In genomic region chr2:66437601-66438497, GRCh38 we compare ENCODE assay signal across 8 cellular contexts. TPM values are rescaled to one million over a fixed set of nuclear protein-coding genes. Genes with fewer than 3 reads are reported as not detected.
DNase-seq lines count a peak whose midpoint lies in the region; ATAC-seq and TF ChIP-seq lines count a peak whose summit lies in the region.

No MANE protein-coding gene starts in this region.

- H3K36me3 Mint-ChIP-seq in IgD-negative memory B cell: peaks cover 1% of the 10 kb centered on the region
- no peaks in the 10 kb centered on the region for H3K36me3 Mint-ChIP-seq in activated CD8-positive, alpha-beta T cell treated with anti-CD3 and anti-CD28 coated beads for 36 hours (ENCODE audit: low read depth)

- CTCF ChIA-PET in activated CD8-positive, alpha-beta T cell treated with anti-CD3 and anti-CD28 coated beads for 36 hours (lab: Charles Lee): interaction anchor here (1.2 kb wide), 1 partner anchor 8 kb away, joined by 4 read pairs; no protein-coding TSS in a partner anchor

- DNase-seq in caudate nucleus (lab: John Stamatoyannopoulos, UW) (peak in 11 of 61 donors; percentile 16 to 71 (median 47)), left kidney (ENCODE audit: low read depth, low spot score) (peak; percentile 68), superior temporal gyrus (ENCODE audit: extremely low spot score) (peak; percentile 76), NCI-H446 treated with DMSO at 0.1 percent for 48 hours (lab: John Stamatoyannopoulos, UW) (no peak), omental fat pad (ENCODE audit: low spot score) (no peak)
- DNase-seq in activated CD8-positive, alpha-beta T cell treated with anti-CD3 and anti-CD28 coated beads for 36 hours: no peak
- no peak for DNase-seq in stimulated activated CD4-positive, alpha-beta T cell treated with anti-CD3 and anti-CD28 coated beads, Interleukin-15, amount 100 ng/mL, for 24 hours

- peak overlapping the region in 1 of 3 donors; percentile 23 for H3K27ac Mint-ChIP-seq in IgD-negative memory B cell
- H3K27ac Mint-ChIP-seq in activated CD8-positive, alpha-beta T cell treated with anti-CD3 and anti-CD28 coated beads for 36 hours: no peak overlapping the region

- H3K9me3 Mint-ChIP-seq in IgD-negative memory B cell: peaks cover 0 to 5% (median 0%) of the 10 kb centered on the region in 3 donors
- no peaks in the 10 kb centered on the region for H3K9me3 Mint-ChIP-seq in activated CD8-positive, alpha-beta T cell treated with anti-CD3 and anti-CD28 coated beads for 36 hours

- H3K4me1 Mint-ChIP-seq in IgD-negative memory B cell: peaks cover 16 to 24% (median 18%) of the 10 kb centered on the region in 3 donors
- peaks cover 19% of the 10 kb centered on the region for H3K4me1 Mint-ChIP-seq in activated CD8-positive, alpha-beta T cell treated with anti-CD3 and anti-CD28 coated beads for 36 hours (ENCODE audit: low read depth)

- TF ChIP-seq CTCF in omental fat pad (IDR thresholded peaks at IDR 0.05): no peak
- TF ChIP-seq CTCF in activated CD8-positive, alpha-beta T cell treated with anti-CD3 and anti-CD28 coated beads for 36 hours (IDR thresholded peaks at IDR 0.05): no peak

- H3K4me3 Mint-ChIP-seq in IgD-negative memory B cell: peak overlapping the region in 3 of 4 donors; percentile 2 to 22 (median 5)
- H3K4me3 Mint-ChIP-seq in activated CD8-positive, alpha-beta T cell treated with anti-CD3 and anti-CD28 coated beads for 36 hours: no peak overlapping the region

- POLR2A ChIA-PET in activated CD8-positive, alpha-beta T cell treated with anti-CD3 and anti-CD28 coated beads for 36 hours (lab: Charles Lee): no interaction called here

- H3K27me3 Mint-ChIP-seq in IgD-negative memory B cell: peaks cover 66% of the 10 kb centered on the region
- peaks cover 74% of the 10 kb centered on the region for H3K27me3 Mint-ChIP-seq in activated CD8-positive, alpha-beta T cell treated with anti-CD3 and anti-CD28 coated beads for 36 hours

- ATAC-seq in omental fat pad (ENCODE audit: low FRiP score): no peak
- ATAC-seq in activated CD8-positive, alpha-beta T cell treated with anti-CD3 and anti-CD28 coated beads for 36 hours: no peak

- peak overlapping the region; percentile 83 for H3K27ac ChIP-seq in caudate nucleus (ENCODE audit: low read depth, low read length)

- intact Hi-C loops in activated CD8-positive, alpha-beta T cell treated with anti-CD3 and anti-CD28 coated beads for 36 hours (cut with micrococcal nuclease): loop anchor here (10.0 kb wide), 1 partner anchor 1597 kb away; no protein-coding TSS in a partner anchor

RNA-seq across cellular contexts. Expression of gene MEIS1, which starts 2.9 kb away (rescaled TPM):
- polyA plus RNA-seq in IgD-negative memory B cell: 0.33 TPM
- 10 to 100 TPM; 19.8 to 67.3 (median 46.3) TPM for total RNA-seq in omental fat pad
- total RNA-seq in activated CD8-positive, alpha-beta T cell treated with anti-CD3 and anti-CD28 coated beads for 36 hours: not detected

Comparison
In these comparisons a context has a peak if more than half of its experiments do, and no peak if none do; other contexts are left out.
1. DNase-seq: peak in left kidney (single experiment) and superior temporal gyrus (single experiment); none in NCI-H446 treated with DMSO at 0.1 percent for 48 hours (single experiment), omental fat pad (single experiment), activated CD8-positive, alpha-beta T cell treated with anti-CD3 and anti-CD28 coated beads for 36 hours (single experiment) and stimulated activated CD4-positive, alpha-beta T cell treated with anti-CD3 and anti-CD28 coated beads, Interleukin-15, amount 100 ng/mL, for 24 hours (single experiment).
2. RNA of gene MEIS1, which starts 2.9 kb away (total RNA-seq): 19.8 to 67.3 TPM in omental fat pad; not detected in activated CD8-positive, alpha-beta T cell treated with anti-CD3 and anti-CD28 coated beads for 36 hours; every median in the first group is over 10 times any median in the second.